ENCODE assay signal across 1 cellular context in the genomic region with DNA sequence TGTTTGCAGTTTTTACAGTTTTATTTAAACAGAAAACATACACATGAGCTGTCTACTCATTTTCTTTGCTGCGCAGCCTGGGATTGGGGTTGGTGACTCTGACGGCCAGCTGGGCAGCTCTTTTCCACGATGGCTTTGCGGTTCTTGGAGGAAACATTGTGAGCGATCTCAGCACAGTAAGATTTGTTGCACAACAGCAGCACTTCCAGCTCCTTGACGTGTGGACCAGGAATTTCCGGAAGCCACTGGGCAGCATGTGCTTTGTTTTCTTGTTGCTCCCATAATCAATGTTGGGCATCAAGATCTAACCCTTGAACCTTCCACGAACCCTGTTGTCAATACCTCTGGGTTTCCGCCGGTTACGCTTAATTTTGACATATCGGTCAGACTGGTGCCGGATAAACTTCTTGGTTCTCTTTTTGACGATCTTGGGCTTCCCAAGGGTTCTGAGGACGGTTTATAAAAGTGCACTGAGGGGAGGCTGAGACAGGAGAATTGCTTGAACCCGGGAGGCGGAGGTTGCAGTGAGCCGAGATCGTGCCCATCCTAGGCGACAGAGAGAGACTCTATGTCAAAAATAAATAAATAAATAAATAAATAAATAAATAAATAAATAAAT.
TF ChIP-seq lines count a peak whose summit lies in the region.

No MANE protein-coding gene starts in this region.

TF ChIP-seq in HEK293, 187 proteins besides CTCF, POLR2A, EP300 and RAD21 (continued from another document and continues in another):
- TF ChIP-seq, protein P1, sequence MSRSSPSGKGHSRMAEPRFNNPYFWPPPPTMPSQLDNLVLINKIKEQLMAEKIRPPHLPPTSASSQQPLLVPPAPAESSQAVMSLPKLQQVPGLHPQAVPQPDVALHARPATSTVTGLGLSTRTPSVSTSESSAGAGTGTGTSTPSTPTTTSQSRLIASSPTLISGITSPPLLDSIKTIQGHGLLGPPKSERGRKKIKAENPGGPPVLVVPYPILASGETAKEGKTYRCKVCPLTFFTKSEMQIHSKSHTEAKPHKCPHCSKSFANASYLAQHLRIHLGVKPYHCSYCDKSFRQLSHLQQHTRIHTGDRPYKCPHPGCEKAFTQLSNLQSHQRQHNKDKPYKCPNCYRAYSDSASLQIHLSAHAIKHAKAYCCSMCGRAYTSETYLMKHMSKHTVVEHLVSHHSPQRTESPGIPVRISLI (tag by site-specific recombination; IDR thresholded peaks at IDR 0.05), result no peak
- TF ChIP-seq TCF7L2 (IDR thresholded peaks at IDR 0.05; ENCODE audit: borderline replicate concordance, low read depth, low read length) (no peak), ZNF175 (tag by site-specific recombination; IDR thresholded peaks at IDR 0.05) (no peak), ZNF404 (tag by site-specific recombination; IDR thresholded peaks at IDR 0.05) (0 out of 2 replicates have a peak, but pooled peaks have one; percentile 83), ZNF24 (tag by site-specific recombination; IDR thresholded peaks at IDR 0.05) (no peak), ZNF302 (tag by site-specific recombination; IDR thresholded peaks at IDR 0.05; ENCODE audit: low read depth) (no peak), ZNF629 (tag by site-specific recombination; IDR thresholded peaks at IDR 0.05) (no peak), ZNF544 (tag by site-specific recombination; IDR thresholded peaks at IDR 0.05) (no peak), ZNF266 (tag by site-specific recombination; IDR thresholded peaks at IDR 0.05; ENCODE audit: low read depth) (peak; percentile 64; the same call in 1 of the 2 replicates), ZXDB (tag by site-specific recombination; IDR thresholded peaks at IDR 0.05) (no peak; the same call in 1 of the 2 replicates), ZNF19 (tag by site-specific recombination; IDR thresholded peaks at IDR 0.05; ENCODE audit: low read depth) (0 out of 2 replicates have a peak, but pooled peaks have one; percentile 43), SETDB1 (IDR thresholded peaks at IDR 0.05; ENCODE audit: insufficient read length, low read length) (no peak), SCRT1 (tag by site-specific recombination; IDR thresholded peaks at IDR 0.05; ENCODE audit: borderline replicate concordance) (no peak), ZBTB7A (tag by site-specific recombination; IDR thresholded peaks at IDR 0.05; ENCODE audit: low read depth) (no peak), ZNF121 (tag by site-specific recombination; IDR thresholded peaks at IDR 0.05) (no peak), ZNF664 (tag by site-specific recombination; IDR thresholded peaks at IDR 0.05) (peak; percentile 65), KLF10 (tag by site-specific recombination; IDR thresholded peaks at IDR 0.05) (no peak), ZBTB8A (tag by site-specific recombination; IDR thresholded peaks at IDR 0.05) (0 out of 2 replicates have a peak, but pooled peaks have one; percentile 83), ZNF768 (tag by site-specific recombination; IDR thresholded peaks at IDR 0.05) (no peak), ZNF549 (tag by site-specific recombination; IDR thresholded peaks at IDR 0.05) (no peak), SCRT2 (tag by site-specific recombination; IDR thresholded peaks at IDR 0.05) (no peak), ZFP3 (tag by site-specific recombination; IDR thresholded peaks at IDR 0.05; ENCODE audit: low read depth) (no peak), ZNF658 (tag by site-specific recombination; IDR thresholded peaks at IDR 0.05) (no peak), ZNF324 (tag by site-specific recombination; IDR thresholded peaks at IDR 0.05) (no peak), ZNF555 (tag by site-specific recombination; conservative IDR thresholded peaks at IDR 0.05) (peak; percentile 76), ZNF623 (tag by site-specific recombination; IDR thresholded peaks at IDR 0.05) (peak; percentile 67), GFI1B (tag by site-specific recombination; IDR thresholded peaks at IDR 0.05) (0 out of 2 replicates have a peak, but pooled peaks have one; percentile 43), ZNF654 (tag by site-specific recombination; IDR thresholded peaks at IDR 0.05; ENCODE audit: low read depth) (peak; percentile 52), ZNF510 (tag by site-specific recombination; IDR thresholded peaks at IDR 0.05; ENCODE audit: insufficient replicate concordance) (peak; percentile 89), ZNF548 (tag by site-specific recombination; IDR thresholded peaks at IDR 0.05) (no peak), EGR2 (tag by site-specific recombination; IDR thresholded peaks at IDR 0.05; ENCODE audit: low read depth) (no peak), ZNF830 (tag by site-specific recombination; IDR thresholded peaks at IDR 0.05; ENCODE audit: low read depth) (no peak), ZNF239 (tag by site-specific recombination; IDR thresholded peaks at IDR 0.05) (no peak), ZNF169 (tag by site-specific recombination; IDR thresholded peaks at IDR 0.05) (no peak)
- TF ChIP-seq, protein P2, sequence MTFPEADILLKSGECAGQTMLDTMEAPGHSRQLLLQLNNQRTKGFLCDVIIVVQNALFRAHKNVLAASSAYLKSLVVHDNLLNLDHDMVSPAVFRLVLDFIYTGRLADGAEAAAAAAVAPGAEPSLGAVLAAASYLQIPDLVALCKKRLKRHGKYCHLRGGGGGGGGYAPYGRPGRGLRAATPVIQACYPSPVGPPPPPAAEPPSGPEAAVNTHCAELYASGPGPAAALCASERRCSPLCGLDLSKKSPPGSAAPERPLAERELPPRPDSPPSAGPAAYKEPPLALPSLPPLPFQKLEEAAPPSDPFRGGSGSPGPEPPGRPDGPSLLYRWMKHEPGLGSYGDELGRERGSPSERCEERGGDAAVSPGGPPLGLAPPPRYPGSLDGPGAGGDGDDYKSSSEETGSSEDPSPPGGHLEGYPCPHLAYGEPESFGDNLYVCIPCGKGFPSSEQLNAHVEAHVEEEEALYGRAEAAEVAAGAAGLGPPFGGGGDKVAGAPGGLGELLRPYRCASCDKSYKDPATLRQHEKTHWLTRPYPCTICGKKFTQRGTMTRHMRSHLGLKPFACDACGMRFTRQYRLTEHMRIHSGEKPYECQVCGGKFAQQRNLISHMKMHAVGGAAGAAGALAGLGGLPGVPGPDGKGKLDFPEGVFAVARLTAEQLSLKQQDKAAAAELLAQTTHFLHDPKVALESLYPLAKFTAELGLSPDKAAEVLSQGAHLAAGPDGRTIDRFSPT (tag by site-specific recombination; IDR thresholded peaks at IDR 0.05), result no peak
- TF ChIP-seq, protein P3, sequence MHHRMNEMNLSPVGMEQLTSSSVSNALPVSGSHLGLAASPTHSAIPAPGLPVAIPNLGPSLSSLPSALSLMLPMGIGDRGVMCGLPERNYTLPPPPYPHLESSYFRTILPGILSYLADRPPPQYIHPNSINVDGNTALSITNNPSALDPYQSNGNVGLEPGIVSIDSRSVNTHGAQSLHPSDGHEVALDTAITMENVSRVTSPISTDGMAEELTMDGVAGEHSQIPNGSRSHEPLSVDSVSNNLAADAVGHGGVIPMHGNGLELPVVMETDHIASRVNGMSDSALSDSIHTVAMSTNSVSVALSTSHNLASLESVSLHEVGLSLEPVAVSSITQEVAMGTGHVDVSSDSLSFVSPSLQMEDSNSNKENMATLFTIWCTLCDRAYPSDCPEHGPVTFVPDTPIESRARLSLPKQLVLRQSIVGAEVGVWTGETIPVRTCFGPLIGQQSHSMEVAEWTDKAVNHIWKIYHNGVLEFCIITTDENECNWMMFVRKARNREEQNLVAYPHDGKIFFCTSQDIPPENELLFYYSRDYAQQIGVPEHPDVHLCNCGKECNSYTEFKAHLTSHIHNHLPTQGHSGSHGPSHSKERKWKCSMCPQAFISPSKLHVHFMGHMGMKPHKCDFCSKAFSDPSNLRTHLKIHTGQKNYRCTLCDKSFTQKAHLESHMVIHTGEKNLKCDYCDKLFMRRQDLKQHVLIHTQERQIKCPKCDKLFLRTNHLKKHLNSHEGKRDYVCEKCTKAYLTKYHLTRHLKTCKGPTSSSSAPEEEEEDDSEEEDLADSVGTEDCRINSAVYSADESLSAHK (tag by site-specific recombination; IDR thresholded peaks at IDR 0.05), result no peak
- TF ChIP-seq, protein P4, sequence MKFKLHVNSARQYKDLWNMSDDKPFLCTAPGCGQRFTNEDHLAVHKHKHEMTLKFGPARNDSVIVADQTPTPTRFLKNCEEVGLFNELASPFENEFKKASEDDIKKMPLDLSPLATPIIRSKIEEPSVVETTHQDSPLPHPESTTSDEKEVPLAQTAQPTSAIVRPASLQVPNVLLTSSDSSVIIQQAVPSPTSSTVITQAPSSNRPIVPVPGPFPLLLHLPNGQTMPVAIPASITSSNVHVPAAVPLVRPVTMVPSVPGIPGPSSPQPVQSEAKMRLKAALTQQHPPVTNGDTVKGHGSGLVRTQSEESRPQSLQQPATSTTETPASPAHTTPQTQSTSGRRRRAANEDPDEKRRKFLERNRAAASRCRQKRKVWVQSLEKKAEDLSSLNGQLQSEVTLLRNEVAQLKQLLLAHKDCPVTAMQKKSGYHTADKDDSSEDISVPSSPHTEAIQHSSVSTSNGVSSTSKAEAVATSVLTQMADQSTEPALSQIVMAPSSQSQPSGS (tag by site-specific recombination; IDR thresholded peaks at IDR 0.05; ENCODE audit: low read depth), result no peak
- TF ChIP-seq, protein P5, sequence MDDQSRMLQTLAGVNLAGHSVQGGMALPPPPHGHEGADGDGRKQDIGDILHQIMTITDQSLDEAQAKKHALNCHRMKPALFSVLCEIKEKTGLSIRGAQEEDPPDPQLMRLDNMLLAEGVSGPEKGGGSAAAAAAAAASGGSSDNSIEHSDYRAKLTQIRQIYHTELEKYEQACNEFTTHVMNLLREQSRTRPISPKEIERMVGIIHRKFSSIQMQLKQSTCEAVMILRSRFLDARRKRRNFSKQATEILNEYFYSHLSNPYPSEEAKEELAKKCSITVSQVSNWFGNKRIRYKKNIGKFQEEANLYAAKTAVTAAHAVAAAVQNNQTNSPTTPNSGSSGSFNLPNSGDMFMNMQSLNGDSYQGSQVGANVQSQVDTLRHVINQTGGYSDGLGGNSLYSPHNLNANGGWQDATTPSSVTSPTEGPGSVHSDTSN (CRISPR knock-in tag; IDR thresholded peaks at IDR 0.05), result no peak
- TF ChIP-seq, protein P6, sequence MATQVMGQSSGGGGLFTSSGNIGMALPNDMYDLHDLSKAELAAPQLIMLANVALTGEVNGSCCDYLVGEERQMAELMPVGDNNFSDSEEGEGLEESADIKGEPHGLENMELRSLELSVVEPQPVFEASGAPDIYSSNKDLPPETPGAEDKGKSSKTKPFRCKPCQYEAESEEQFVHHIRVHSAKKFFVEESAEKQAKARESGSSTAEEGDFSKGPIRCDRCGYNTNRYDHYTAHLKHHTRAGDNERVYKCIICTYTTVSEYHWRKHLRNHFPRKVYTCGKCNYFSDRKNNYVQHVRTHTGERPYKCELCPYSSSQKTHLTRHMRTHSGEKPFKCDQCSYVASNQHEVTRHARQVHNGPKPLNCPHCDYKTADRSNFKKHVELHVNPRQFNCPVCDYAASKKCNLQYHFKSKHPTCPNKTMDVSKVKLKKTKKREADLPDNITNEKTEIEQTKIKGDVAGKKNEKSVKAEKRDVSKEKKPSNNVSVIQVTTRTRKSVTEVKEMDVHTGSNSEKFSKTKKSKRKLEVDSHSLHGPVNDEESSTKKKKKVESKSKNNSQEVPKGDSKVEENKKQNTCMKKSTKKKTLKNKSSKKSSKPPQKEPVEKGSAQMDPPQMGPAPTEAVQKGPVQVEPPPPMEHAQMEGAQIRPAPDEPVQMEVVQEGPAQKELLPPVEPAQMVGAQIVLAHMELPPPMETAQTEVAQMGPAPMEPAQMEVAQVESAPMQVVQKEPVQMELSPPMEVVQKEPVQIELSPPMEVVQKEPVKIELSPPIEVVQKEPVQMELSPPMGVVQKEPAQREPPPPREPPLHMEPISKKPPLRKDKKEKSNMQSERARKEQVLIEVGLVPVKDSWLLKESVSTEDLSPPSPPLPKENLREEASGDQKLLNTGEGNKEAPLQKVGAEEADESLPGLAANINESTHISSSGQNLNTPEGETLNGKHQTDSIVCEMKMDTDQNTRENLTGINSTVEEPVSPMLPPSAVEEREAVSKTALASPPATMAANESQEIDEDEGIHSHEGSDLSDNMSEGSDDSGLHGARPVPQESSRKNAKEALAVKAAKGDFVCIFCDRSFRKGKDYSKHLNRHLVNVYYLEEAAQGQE (tag by site-specific recombination; IDR thresholded peaks at IDR 0.05), result peak; percentile 83
- TF ChIP-seq, protein P7, sequence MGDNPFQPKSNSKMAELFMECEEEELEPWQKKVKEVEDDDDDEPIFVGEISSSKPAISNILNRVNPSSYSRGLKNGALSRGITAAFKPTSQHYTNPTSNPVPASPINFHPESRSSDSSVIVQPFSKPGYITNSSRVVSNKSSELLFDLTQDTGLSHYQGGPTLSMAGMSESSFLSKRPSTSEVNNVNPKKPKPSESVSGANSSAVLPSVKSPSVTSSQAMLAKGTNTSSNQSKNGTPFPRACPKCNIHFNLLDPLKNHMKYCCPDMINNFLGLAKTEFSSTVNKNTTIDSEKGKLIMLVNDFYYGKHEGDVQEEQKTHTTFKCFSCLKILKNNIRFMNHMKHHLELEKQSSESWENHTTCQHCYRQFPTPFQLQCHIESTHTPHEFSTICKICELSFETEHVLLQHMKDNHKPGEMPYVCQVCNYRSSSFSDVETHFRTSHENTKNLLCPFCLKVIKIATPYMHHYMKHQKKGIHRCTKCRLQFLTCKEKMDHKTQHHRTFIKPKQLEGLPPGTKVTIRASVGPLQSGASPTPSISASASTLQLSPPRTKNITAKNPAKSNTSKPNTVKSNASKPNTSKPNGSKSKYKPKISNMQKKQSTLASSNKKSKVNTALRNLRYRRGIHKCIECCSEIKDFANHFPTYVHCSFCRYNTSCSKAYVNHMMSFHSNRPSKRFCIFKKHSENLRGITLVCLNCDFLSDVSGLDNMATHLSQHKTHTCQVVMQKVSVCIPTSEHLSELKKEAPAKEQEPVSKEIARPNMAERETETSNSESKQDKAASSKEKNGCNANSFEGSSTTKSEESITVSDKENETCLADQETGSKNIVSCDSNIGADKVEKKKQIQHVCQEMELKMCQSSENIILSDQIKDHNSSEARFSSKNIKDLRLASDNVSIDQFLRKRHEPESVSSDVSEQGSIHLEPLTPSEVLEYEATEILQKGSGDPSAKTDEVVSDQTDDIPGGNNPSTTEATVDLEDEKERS (tag by site-specific recombination; IDR thresholded peaks at IDR 0.05), result no peak
- TF ChIP-seq, protein P8, sequence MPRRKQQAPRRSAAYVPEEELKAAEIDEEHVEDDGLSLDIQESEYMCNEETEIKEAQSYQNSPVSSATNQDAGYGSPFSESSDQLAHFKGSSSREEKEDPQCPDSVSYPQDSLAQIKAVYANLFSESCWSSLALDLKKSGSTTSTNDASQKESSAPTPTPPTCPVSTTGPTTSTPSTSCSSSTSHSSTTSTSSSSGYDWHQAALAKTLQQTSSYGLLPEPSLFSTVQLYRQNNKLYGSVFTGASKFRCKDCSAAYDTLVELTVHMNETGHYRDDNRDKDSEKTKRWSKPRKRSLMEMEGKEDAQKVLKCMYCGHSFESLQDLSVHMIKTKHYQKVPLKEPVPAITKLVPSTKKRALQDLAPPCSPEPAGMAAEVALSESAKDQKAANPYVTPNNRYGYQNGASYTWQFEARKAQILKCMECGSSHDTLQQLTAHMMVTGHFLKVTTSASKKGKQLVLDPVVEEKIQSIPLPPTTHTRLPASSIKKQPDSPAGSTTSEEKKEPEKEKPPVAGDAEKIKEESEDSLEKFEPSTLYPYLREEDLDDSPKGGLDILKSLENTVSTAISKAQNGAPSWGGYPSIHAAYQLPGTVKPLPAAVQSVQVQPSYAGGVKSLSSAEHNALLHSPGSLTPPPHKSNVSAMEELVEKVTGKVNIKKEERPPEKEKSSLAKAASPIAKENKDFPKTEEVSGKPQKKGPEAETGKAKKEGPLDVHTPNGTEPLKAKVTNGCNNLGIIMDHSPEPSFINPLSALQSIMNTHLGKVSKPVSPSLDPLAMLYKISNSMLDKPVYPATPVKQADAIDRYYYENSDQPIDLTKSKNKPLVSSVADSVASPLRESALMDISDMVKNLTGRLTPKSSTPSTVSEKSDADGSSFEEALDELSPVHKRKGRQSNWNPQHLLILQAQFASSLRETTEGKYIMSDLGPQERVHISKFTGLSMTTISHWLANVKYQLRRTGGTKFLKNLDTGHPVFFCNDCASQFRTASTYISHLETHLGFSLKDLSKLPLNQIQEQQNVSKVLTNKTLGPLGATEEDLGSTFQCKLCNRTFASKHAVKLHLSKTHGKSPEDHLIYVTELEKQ (tag by site-specific recombination; IDR thresholded peaks at IDR 0.05; ENCODE audit: borderline replicate concordance), result no peak; the same call in 1 of the 2 replicates
